In the genomic region with DNA sequence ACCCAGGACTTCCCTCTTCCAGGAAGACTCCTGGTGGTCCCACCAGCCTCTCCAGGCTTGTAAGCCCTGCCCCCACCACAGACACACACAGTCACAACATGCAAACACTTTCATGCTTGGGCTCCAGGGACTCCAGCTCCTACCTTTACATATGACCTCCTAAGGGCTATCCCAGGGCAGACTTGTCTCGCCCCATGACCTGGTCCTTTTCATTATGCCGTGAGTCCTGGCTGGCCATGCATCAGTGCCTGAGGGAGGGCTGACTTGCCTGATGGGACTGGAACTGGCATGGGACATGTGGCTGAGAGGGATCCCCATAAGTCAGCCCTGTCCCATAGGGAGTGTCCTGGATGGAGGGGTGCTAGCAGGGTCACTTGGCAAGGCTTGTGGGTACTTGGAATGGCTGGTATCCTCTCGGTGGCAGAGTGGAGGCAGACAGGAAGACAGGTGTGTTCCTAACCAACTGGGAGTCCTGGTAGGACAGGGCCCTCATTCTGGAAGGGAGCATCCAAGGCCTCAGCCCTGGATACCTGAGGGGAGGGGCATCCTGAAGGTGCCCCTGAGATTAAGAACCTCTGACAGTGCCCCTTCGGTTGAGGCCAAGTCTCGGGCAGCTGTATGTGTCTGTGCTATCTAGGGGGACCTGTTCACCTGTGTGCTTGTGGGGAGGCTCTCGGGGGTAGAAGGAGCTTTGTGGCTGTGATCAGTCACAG, we compare ENCODE assay signal across 1 cellular context.
TF ChIP-seq lines count a peak whose summit lies in the region.

No MANE protein-coding gene starts in this region.

TF ChIP-seq in H1, 55 proteins besides CTCF, POLR2A, EP300 and RAD21:
- TF ChIP-seq POLR2AphosphoS5 (IDR thresholded peaks at IDR 0.05; ENCODE audit: low read depth, low read length), result no peak
- TF ChIP-seq SIX5 (IDR thresholded peaks at IDR 0.05; ENCODE audit: low read depth, low read length), result no peak
- no peak for TF ChIP-seq ASH2L (IDR thresholded peaks at IDR 0.05; ENCODE audit: low read length)
- no peak for TF ChIP-seq TEAD4 (IDR thresholded peaks at IDR 0.05; ENCODE audit: low read depth, low read length)
- TF ChIP-seq POU5F1 (IDR thresholded peaks at IDR 0.05; ENCODE audit: low read depth, low read length), result no peak
- no peak for TF ChIP-seq RXRA (IDR thresholded peaks at IDR 0.05; ENCODE audit: insufficient read depth, low read depth, low read length)
- no peak for TF ChIP-seq SAP30 (IDR thresholded peaks at IDR 0.05; ENCODE audit: insufficient read depth, insufficient replicate concordance, low read length)
- TF ChIP-seq CHD2 (IDR thresholded peaks at IDR 0.05; ENCODE audit: low read length), result no peak
- no peak for TF ChIP-seq KDM5A (IDR thresholded peaks at IDR 0.05; ENCODE audit: low read length)
- TF ChIP-seq RBBP5 (IDR thresholded peaks at IDR 0.05; ENCODE audit: borderline replicate concordance, low read depth, low read length), result no peak
- no peak for TF ChIP-seq JUN (IDR thresholded peaks at IDR 0.05; ENCODE audit: low read depth, low read length)
- TF ChIP-seq ZNF274 (IDR thresholded peaks at IDR 0.05; ENCODE audit: borderline replicate concordance, extremely low read depth, low read length), result no peak
- no peak for TF ChIP-seq BRCA1 (IDR thresholded peaks at IDR 0.05; ENCODE audit: low read depth, low read length)
- no peak for TF ChIP-seq SP2 (IDR thresholded peaks at IDR 0.05; ENCODE audit: low read length)
- TF ChIP-seq, protein P1, sequence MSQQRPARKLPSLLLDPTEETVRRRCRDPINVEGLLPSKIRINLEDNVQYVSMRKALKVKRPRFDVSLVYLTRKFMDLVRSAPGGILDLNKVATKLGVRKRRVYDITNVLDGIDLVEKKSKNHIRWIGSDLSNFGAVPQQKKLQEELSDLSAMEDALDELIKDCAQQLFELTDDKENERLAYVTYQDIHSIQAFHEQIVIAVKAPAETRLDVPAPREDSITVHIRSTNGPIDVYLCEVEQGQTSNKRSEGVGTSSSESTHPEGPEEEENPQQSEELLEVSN (IDR thresholded peaks at IDR 0.05), result no peak
- TF ChIP-seq RNF2 (IDR thresholded peaks at IDR 0.05; ENCODE audit: borderline replicate concordance, low read depth, low read length, missing control alignments, poor library complexity, severe bottlenecking), result no peak
- no peak for TF ChIP-seq HDAC2 (IDR thresholded peaks at IDR 0.05; ENCODE audit: borderline replicate concordance in 1 of 2, low read depth in 2 of 2, low read length in 2 of 2)
- no peak for TF ChIP-seq EZH2 (IDR thresholded peaks at IDR 0.05; ENCODE audit: low read depth, low read length, severe bottlenecking)
- TF ChIP-seq, protein P2, sequence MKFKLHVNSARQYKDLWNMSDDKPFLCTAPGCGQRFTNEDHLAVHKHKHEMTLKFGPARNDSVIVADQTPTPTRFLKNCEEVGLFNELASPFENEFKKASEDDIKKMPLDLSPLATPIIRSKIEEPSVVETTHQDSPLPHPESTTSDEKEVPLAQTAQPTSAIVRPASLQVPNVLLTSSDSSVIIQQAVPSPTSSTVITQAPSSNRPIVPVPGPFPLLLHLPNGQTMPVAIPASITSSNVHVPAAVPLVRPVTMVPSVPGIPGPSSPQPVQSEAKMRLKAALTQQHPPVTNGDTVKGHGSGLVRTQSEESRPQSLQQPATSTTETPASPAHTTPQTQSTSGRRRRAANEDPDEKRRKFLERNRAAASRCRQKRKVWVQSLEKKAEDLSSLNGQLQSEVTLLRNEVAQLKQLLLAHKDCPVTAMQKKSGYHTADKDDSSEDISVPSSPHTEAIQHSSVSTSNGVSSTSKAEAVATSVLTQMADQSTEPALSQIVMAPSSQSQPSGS (IDR thresholded peaks at IDR 0.05; ENCODE audit: low read length), result no peak
